Comparison of ENCODE assay signal across 16 cellular contexts in genomic region chr4:64200001-64200555, GRCh38.
"Had no signal": no experiment of that assay in that cellular context is flagged by ENCODE, and none has a peak within 500 bp of the region (broad histone marks: within the 10 kb centered on the region; RNA-seq: fewer than 3 reads in every experiment).

No MANE protein-coding gene starts in this region.

- H3K36me3 Mint-ChIP-seq: activated naive CD8-positive, alpha-beta T cell treated with anti-CD3 and anti-CD28 coated beads, Interleukin-2, amount 10 ng/mL, durations not matched to agents 7 days and 5 days had no signal

- DNase-seq: activated B cell treated with CpG ODN at 0.5 μM for 24 hours; activated CD4-positive, alpha-beta T cell treated with anti-CD3 and anti-CD28 coated beads, Interleukin-2, amount 10 ng/mL, durations not matched to agents 7 days and 5 days; activated CD8-positive, alpha-beta memory T cell treated with anti-CD3 and anti-CD28 coated beads for 24 hours; activated naive CD8-positive, alpha-beta T cell treated with anti-CD3 and anti-CD28 coated beads, Interleukin-2, amount 10 ng/mL, durations not matched to agents 7 days and 5 days; anterior cingulate cortex; brain microvascular endothelial cell; hippocampal formation; natural killer cell; stimulated activated CD4-positive, alpha-beta T cell treated with anti-CD3 and anti-CD28 coated beads, Interleukin-2, amount 100 ng/mL, for 24 hours; T-helper 9 cell had no signal

- H3K9me3 Mint-ChIP-seq: activated CD4-positive, alpha-beta T cell treated with anti-CD3 and anti-CD28 coated beads, Interleukin-2, amount 10 ng/mL, durations not matched to agents 7 days and 5 days; activated T-helper 1 cell treated with anti-CD3 and anti-CD28 coated beads, Interleukin-12 subunit alpha, Interleukin-12 subunit beta, Interleukin-2, Interleukin-4 antibody, amounts not matched to agents 30 ng/mL and 10 ng/mL and 1 ng/mL, durations not matched to agents 14 hours and 24 hours and 36 hours had no signal

- H3K27ac ChIP-seq: brain microvascular endothelial cell, coronary artery, esophagus muscularis mucosa, thoracic aorta had no signal

- H3K4me1 Mint-ChIP-seq: activated B cell treated with CpG ODN at 0.5 μM for 24 hours; activated CD4-positive, alpha-beta T cell treated with anti-CD3 and anti-CD28 coated beads, Interleukin-2, amount 10 ng/mL, durations not matched to agents 7 days and 5 days; activated naive CD8-positive, alpha-beta T cell treated with anti-CD3 and anti-CD28 coated beads, Interleukin-2, amount 10 ng/mL, durations not matched to agents 7 days and 5 days; central memory CD8-positive, alpha-beta T cell; natural killer cell had no signal

- H3K4me3 ChIP-seq: coronary artery, esophagus muscularis mucosa, thoracic aorta had no signal

- H3K4me1 ChIP-seq: esophagus muscularis mucosa had no signal

- H3K27me3 Mint-ChIP-seq: activated B cell treated with CpG ODN at 0.5 μM for 24 hours; activated CD4-positive, alpha-beta T cell treated with anti-CD3 and anti-CD28 coated beads, Interleukin-2, amount 10 ng/mL, durations not matched to agents 7 days and 5 days; activated naive CD8-positive, alpha-beta T cell treated with anti-CD3 and anti-CD28 coated beads, Interleukin-2, amount 10 ng/mL, durations not matched to agents 7 days and 5 days; central memory CD8-positive, alpha-beta T cell had no signal

- H3K27ac Mint-ChIP-seq: activated B cell treated with CpG ODN at 0.5 μM for 24 hours; activated CD4-positive, alpha-beta T cell treated with anti-CD3 and anti-CD28 coated beads, Interleukin-2, amount 10 ng/mL, durations not matched to agents 7 days and 5 days; activated naive CD8-positive, alpha-beta T cell treated with anti-CD3 and anti-CD28 coated beads, Interleukin-2, amount 10 ng/mL, durations not matched to agents 7 days and 5 days; activated T-helper 1 cell treated with anti-CD3 and anti-CD28 coated beads, Interleukin-12 subunit alpha, Interleukin-12 subunit beta, Interleukin-2, Interleukin-4 antibody, amounts not matched to agents 30 ng/mL and 10 ng/mL and 1 ng/mL, durations not matched to agents 14 hours and 24 hours and 36 hours; natural killer cell had no signal

- ATAC-seq: left lobe of liver, natural killer cell had no signal

- H3K9me3 ChIP-seq: esophagus muscularis mucosa, thoracic aorta had no signal

- H3K27me3 ChIP-seq: brain microvascular endothelial cell, esophagus muscularis mucosa had no signal

- H3K36me3 ChIP-seq: brain microvascular endothelial cell, esophagus muscularis mucosa, thoracic aorta had no signal

- H3K4me3 Mint-ChIP-seq: activated B cell treated with CpG ODN at 0.5 μM for 24 hours; activated CD4-positive, alpha-beta T cell treated with anti-CD3 and anti-CD28 coated beads, Interleukin-2, amount 10 ng/mL, durations not matched to agents 7 days and 5 days; activated naive CD8-positive, alpha-beta T cell treated with anti-CD3 and anti-CD28 coated beads, Interleukin-2, amount 10 ng/mL, durations not matched to agents 7 days and 5 days; activated T-helper 1 cell treated with anti-CD3 and anti-CD28 coated beads, Interleukin-12 subunit alpha, Interleukin-12 subunit beta, Interleukin-2, Interleukin-4 antibody, amounts not matched to agents 30 ng/mL and 10 ng/mL and 1 ng/mL, durations not matched to agents 14 hours and 24 hours and 36 hours; central memory CD8-positive, alpha-beta T cell; natural killer cell had no signal
